In the genomic region with DNA sequence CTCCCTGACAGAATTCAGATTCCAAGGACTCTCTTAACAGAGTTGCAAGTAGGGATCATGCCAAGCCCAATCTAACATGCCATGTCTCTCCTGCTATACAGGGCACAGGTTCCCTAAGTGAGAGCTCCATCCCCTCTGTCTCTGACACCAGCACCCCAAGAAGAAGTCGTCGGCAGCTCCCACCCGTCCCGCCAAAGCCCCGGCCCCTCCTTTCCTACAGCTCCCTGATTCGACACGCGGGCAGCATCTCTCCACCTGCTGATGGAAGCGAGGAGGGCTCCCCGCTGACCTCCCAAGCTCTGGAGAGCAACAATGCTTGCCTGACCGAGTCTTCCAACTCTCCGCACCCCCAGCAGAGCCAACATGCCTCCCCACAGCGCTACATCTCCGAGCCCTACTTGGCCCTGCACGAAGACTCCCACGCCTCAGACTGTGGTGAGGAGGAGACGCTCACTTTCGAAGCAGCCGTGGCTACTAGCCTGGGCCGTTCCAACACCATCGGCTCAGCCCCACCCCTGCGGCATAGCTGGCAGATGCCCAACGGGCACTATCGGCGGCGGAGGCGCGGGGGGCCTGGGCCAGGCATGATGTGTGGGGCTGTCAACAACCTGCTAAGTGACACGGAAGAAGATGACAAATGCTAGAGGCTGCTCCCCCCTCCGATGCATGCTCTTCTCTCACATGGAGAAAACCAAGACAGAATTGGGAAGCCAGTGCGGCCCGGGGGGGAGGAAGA, we compare ENCODE assay signal across 27 cellular contexts.
"Had no signal": no experiment of that assay in that cellular context is flagged by ENCODE, and none has a peak within 500 bp of the region (broad histone marks: within the 10 kb centered on the region; RNA-seq: fewer than 3 reads in every experiment).

No MANE protein-coding gene starts in this region.

- H3K36me3 ChIP-seq: brain microvascular endothelial cell, esophagus muscularis mucosa, gastrocnemius medialis, heart right ventricle had no signal

- H3K27ac ChIP-seq: brain microvascular endothelial cell, esophagus muscularis mucosa, foreskin keratinocyte, gastrocnemius medialis, heart right ventricle had no signal

- H3K9me3 ChIP-seq: esophagus muscularis mucosa, gastrocnemius medialis, heart right ventricle had no signal

- ATAC-seq: activated naive CD4-positive, alpha-beta T cell treated with anti-CD3 and anti-CD28 coated beads, Interleukin-2, amount 50 U/mL, for 72 hours; activated T-cell treated with anti-CD3 and anti-CD28 coated beads, Interleukin-2, amount 50 U/mL, for 72 hours; effector memory CD8-positive, alpha-beta T cell; foreskin keratinocyte; gastrocnemius medialis; heart right ventricle; WTC11 had no signal

- H3K27me3 ChIP-seq: brain microvascular endothelial cell, esophagus muscularis mucosa, foreskin keratinocyte, gastrocnemius medialis had no signal

- H3K4me3 ChIP-seq: esophagus muscularis mucosa, gastrocnemius medialis, heart right ventricle had no signal

- H3K4me1 ChIP-seq: esophagus muscularis mucosa, foreskin keratinocyte, gastrocnemius medialis, heart right ventricle had no signal

- DNase-seq: activated CD4-positive, alpha-beta memory T cell treated with anti-CD3 and anti-CD28 coated beads, Interleukin-2, amount 10 ng/mL, durations not matched to agents 7 days and 5 days; activated CD4-positive, alpha-beta T cell treated with anti-CD3 and anti-CD28 coated beads for 1 hour; activated CD4-positive, alpha-beta T cell treated with anti-CD3 and anti-CD28 coated beads for 4 hours; activated CD4-positive, alpha-beta T cell treated with anti-CD3 and anti-CD28 coated beads, Interleukin-2, amount 10 ng/mL, durations not matched to agents 7 days and 5 days; activated CD4-positive, alpha-beta T cell treated with anti-CD3 and anti-CD28 coated beads, Interleukin-2, amount 50 U/mL, for 4 hours; activated CD8-positive, alpha-beta memory T cell treated with anti-CD3 and anti-CD28 coated beads, Interleukin-2, amount 50 U/mL, for 48 hours; activated gamma-delta T cell; activated naive CD4-positive, alpha-beta T cell; activated naive CD4-positive, alpha-beta T cell treated with anti-CD3 and anti-CD28 coated beads, Interleukin-2, amount 10 ng/mL, durations not matched to agents 7 days and 5 days; activated naive CD8-positive, alpha-beta T cell treated with anti-CD3 and anti-CD28 coated beads, Interleukin-2, amount 10 ng/mL, durations not matched to agents 7 days and 5 days; activated T-cell treated with anti-CD3 and anti-CD28 coated beads for 4 hours; activated T-cell treated with anti-CD3 and anti-CD28 coated beads, Interleukin-2, amount 50 U/mL, for 24 hours; activated T-cell treated with anti-CD3 and anti-CD28 coated beads, Interleukin-2, amount 50 U/mL, for 72 hours; brain microvascular endothelial cell; caudate nucleus; cortex of kidney; dermis blood vessel endothelial cell; effector CD4-positive, alpha-beta T cell; effector memory CD8-positive, alpha-beta T cell; erythroblast; foreskin keratinocyte; gastrocnemius medialis; heart right ventricle; T-helper 2 cell had no signal
